Comparison of ENCODE assay signal across 1 cellular context in the genomic region with DNA sequence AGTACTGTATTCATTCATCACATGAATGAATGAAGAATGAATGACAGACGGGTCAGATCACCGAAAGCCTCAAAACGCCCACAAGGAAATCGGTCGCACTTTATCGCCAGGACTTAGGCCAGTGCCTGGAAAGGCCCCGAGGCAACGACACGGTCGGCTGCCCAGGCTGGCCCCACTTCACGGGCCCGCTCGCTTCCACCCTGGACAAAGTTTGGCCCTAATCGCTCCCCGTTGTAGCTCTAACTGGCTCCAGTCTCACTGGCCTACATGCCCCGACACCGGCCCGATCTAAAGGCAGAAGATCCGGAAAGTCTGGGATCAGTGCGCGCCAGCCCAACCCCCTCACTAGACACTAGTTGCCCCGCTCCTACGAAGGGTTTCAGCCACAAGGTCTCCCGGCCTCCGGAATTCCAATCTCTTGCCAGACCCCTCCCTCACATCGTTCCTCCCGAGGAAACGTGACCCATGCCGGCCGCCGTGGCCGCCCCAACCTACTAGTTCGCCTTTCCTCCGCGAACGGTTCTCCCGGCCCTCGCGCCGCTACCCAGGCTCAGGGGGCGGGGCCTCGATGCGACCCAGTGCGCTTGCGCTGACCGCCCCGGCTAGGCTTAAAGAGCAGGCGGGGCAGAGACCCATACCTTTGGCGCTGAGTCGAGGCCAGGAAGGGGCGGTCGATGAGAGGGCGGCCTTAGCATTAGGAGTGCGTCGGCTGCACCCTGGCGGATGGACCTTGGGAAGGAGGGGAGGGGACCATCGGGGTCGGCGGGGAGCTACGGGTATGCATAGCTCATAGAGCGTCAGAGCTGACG.
TF ChIP-seq lines count a peak whose summit lies in the region.

GSS (minus strand) TSS at position 575 of the 809 bp plus-strand sequence. CDS start 3,954 bp downstream, outside the sequence.
MYH7B (plus strand) TSS at position 637 of the 809 bp plus-strand sequence. CDS start 22,138 bp downstream, outside the sequence.

TF ChIP-seq in HEK293, 187 proteins besides CTCF, POLR2A, EP300 and RAD21 (continued from another document and continues in another):
- no peak for TF ChIP-seq ZNF16 (tag by site-specific recombination; IDR thresholded peaks at IDR 0.05; ENCODE audit: low read depth)
- no peak for TF ChIP-seq ZNF133 (tag by site-specific recombination; IDR thresholded peaks at IDR 0.05)
- no peak for TF ChIP-seq ELK4 (IDR thresholded peaks at IDR 0.05; ENCODE audit: borderline replicate concordance, low read depth, low read length)
- no peak for TF ChIP-seq ZNF768 (tag by site-specific recombination; IDR thresholded peaks at IDR 0.05)
- TF ChIP-seq ZNF221 (tag by site-specific recombination; IDR thresholded peaks at IDR 0.05; ENCODE audit: borderline replicate concordance): no peak
- 0 out of 2 replicates have a peak, but pooled peaks have one; percentile 67 for TF ChIP-seq REPIN1 (tag by site-specific recombination; IDR thresholded peaks at IDR 0.05; ENCODE audit: low read depth)
- TF ChIP-seq KLF9 (tag by site-specific recombination; IDR thresholded peaks at IDR 0.05; ENCODE audit: low read depth): peak; percentile 87
- TF ChIP-seq ZFHX2 (tag by site-specific recombination; conservative IDR thresholded peaks at IDR 0.05): peak; percentile 44
- no peak for TF ChIP-seq ZNF10 (tag by site-specific recombination; IDR thresholded peaks at IDR 0.05)
- no peak for TF ChIP-seq ZNF658 (tag by site-specific recombination; IDR thresholded peaks at IDR 0.05)
- TF ChIP-seq ZNF707 (tag by site-specific recombination; IDR thresholded peaks at IDR 0.05): no peak
- TF ChIP-seq ZBTB48 (tag by site-specific recombination; IDR thresholded peaks at IDR 0.05): peak; percentile 89
- no peak for TF ChIP-seq ZNF157 (tag by site-specific recombination; IDR thresholded peaks at IDR 0.05)
- peak; percentile 94 for TF ChIP-seq ZNF121 (tag by site-specific recombination; IDR thresholded peaks at IDR 0.05)
- TF ChIP-seq ZBTB17 (tag by site-specific recombination; IDR thresholded peaks at IDR 0.05): peak; percentile 94
- TF ChIP-seq, protein P1, sequence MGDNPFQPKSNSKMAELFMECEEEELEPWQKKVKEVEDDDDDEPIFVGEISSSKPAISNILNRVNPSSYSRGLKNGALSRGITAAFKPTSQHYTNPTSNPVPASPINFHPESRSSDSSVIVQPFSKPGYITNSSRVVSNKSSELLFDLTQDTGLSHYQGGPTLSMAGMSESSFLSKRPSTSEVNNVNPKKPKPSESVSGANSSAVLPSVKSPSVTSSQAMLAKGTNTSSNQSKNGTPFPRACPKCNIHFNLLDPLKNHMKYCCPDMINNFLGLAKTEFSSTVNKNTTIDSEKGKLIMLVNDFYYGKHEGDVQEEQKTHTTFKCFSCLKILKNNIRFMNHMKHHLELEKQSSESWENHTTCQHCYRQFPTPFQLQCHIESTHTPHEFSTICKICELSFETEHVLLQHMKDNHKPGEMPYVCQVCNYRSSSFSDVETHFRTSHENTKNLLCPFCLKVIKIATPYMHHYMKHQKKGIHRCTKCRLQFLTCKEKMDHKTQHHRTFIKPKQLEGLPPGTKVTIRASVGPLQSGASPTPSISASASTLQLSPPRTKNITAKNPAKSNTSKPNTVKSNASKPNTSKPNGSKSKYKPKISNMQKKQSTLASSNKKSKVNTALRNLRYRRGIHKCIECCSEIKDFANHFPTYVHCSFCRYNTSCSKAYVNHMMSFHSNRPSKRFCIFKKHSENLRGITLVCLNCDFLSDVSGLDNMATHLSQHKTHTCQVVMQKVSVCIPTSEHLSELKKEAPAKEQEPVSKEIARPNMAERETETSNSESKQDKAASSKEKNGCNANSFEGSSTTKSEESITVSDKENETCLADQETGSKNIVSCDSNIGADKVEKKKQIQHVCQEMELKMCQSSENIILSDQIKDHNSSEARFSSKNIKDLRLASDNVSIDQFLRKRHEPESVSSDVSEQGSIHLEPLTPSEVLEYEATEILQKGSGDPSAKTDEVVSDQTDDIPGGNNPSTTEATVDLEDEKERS (tag by site-specific recombination; IDR thresholded peaks at IDR 0.05): peak; percentile 26; the same call in 1 of the 2 replicates
- peak; percentile 52; the same call in 1 of the 2 replicates for TF ChIP-seq GFI1B (tag by site-specific recombination; IDR thresholded peaks at IDR 0.05)
- TF ChIP-seq ZFP37 (tag by site-specific recombination; IDR thresholded peaks at IDR 0.05): peak; percentile 99
- TF ChIP-seq ZNF184 (tag by site-specific recombination; IDR thresholded peaks at IDR 0.05): no peak
- TF ChIP-seq, protein P2, sequence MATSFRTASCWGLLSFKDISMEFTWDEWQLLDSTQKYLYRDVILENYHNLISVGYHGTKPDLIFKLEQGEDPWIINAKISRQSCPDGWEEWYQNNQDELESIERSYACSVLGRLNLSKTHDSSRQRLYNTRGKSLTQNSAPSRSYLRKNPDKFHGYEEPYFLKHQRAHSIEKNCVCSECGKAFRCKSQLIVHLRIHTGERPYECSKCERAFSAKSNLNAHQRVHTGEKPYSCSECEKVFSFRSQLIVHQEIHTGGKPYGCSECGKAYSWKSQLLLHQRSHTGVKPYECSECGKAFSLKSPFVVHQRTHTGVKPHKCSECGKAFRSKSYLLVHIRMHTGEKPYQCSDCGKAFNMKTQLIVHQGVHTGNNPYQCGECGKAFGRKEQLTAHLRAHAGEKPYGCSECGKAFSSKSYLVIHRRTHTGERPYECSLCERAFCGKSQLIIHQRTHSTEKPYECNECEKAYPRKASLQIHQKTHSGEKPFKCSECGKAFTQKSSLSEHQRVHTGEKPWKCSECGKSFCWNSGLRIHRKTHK (tag by site-specific recombination; IDR thresholded peaks at IDR 0.05): no peak
- TF ChIP-seq KLF10 (tag by site-specific recombination; IDR thresholded peaks at IDR 0.05): no peak; the same call in 1 of the 2 replicates
- TF ChIP-seq ZNF155 (tag by site-specific recombination; IDR thresholded peaks at IDR 0.05): no peak
- 0 out of 2 replicates have a peak, but pooled peaks have one; percentile 16 for TF ChIP-seq ZBTB7A (tag by site-specific recombination; IDR thresholded peaks at IDR 0.05; ENCODE audit: low read depth)
- TF ChIP-seq ZNF48 (tag by site-specific recombination; IDR thresholded peaks at IDR 0.05): no peak
- TF ChIP-seq, protein P3, sequence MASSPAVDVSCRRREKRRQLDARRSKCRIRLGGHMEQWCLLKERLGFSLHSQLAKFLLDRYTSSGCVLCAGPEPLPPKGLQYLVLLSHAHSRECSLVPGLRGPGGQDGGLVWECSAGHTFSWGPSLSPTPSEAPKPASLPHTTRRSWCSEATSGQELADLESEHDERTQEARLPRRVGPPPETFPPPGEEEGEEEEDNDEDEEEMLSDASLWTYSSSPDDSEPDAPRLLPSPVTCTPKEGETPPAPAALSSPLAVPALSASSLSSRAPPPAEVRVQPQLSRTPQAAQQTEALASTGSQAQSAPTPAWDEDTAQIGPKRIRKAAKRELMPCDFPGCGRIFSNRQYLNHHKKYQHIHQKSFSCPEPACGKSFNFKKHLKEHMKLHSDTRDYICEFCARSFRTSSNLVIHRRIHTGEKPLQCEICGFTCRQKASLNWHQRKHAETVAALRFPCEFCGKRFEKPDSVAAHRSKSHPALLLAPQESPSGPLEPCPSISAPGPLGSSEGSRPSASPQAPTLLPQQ (tag by site-specific recombination; IDR thresholded peaks at IDR 0.05): peak; percentile 96
- TF ChIP-seq, protein P4, sequence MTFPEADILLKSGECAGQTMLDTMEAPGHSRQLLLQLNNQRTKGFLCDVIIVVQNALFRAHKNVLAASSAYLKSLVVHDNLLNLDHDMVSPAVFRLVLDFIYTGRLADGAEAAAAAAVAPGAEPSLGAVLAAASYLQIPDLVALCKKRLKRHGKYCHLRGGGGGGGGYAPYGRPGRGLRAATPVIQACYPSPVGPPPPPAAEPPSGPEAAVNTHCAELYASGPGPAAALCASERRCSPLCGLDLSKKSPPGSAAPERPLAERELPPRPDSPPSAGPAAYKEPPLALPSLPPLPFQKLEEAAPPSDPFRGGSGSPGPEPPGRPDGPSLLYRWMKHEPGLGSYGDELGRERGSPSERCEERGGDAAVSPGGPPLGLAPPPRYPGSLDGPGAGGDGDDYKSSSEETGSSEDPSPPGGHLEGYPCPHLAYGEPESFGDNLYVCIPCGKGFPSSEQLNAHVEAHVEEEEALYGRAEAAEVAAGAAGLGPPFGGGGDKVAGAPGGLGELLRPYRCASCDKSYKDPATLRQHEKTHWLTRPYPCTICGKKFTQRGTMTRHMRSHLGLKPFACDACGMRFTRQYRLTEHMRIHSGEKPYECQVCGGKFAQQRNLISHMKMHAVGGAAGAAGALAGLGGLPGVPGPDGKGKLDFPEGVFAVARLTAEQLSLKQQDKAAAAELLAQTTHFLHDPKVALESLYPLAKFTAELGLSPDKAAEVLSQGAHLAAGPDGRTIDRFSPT (tag by site-specific recombination; IDR thresholded peaks at IDR 0.05): peak; percentile 32; the same call in 1 of the 2 replicates
- TF ChIP-seq AEBP2 (tag by site-specific recombination; IDR thresholded peaks at IDR 0.05; ENCODE audit: borderline replicate concordance): no peak
- TF ChIP-seq ZBTB8A (tag by site-specific recombination; IDR thresholded peaks at IDR 0.05): peak; percentile 65
- TF ChIP-seq ZNF521 (tag by site-specific recombination; IDR thresholded peaks at IDR 0.05): no peak
- no peak for TF ChIP-seq ZNF645 (tag by site-specific recombination; IDR thresholded peaks at IDR 0.05)
- TF ChIP-seq ZNF2 (tag by site-specific recombination; IDR thresholded peaks at IDR 0.05): peak; percentile 85; the same call in 1 of the 2 replicates
- no peak for TF ChIP-seq HOXD13 (CRISPR knock-in tag; IDR thresholded peaks at IDR 0.05; ENCODE audit: borderline replicate concordance)
- TF ChIP-seq, protein P5, sequence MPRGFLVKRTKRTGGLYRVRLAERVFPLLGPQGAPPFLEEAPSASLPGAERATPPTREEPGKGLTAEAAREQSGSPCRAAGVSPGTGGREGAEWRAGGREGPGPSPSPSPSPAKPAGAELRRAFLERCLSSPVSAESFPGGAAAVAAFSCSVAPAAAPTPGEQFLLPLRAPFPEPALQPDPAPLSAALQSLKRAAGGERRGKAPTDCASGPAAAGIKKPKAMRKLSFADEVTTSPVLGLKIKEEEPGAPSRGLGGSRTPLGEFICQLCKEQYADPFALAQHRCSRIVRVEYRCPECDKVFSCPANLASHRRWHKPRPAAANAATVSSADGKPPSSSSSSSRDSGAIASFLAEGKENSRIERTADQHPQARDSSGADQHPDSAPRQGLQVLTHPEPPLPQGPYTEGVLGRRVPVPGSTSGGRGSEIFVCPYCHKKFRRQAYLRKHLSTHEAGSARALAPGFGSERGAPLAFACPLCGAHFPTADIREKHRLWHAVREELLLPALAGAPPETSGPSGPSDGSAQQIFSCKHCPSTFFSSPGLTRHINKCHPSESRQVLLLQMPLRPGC (tag by site-specific recombination; IDR thresholded peaks at IDR 0.05): peak; percentile 49
- TF ChIP-seq GLIS2 (tag by site-specific recombination; IDR thresholded peaks at IDR 0.05): peak; percentile 61; the same call in 1 of the 2 replicates
- no peak for TF ChIP-seq ZNF654 (tag by site-specific recombination; IDR thresholded peaks at IDR 0.05; ENCODE audit: low read depth)
- no peak for TF ChIP-seq ZNF544 (tag by site-specific recombination; IDR thresholded peaks at IDR 0.05)
- peak; percentile 75 for TF ChIP-seq ZNF449 (tag by site-specific recombination; IDR thresholded peaks at IDR 0.05)
- no peak for TF ChIP-seq ZNF776 (tag by site-specific recombination; IDR thresholded peaks at IDR 0.05; ENCODE audit: borderline replicate concordance)
- no peak for TF ChIP-seq ZSCAN18 (tag by site-specific recombination; IDR thresholded peaks at IDR 0.05)
- no peak for TF ChIP-seq ZNF302 (tag by site-specific recombination; IDR thresholded peaks at IDR 0.05; ENCODE audit: low read depth)
- no peak for TF ChIP-seq ZNF791 (tag by site-specific recombination; IDR thresholded peaks at IDR 0.05)
